17 cellular contexts compared by ENCODE assay signal in genomic region chr5:155839251-155840037, GRCh38.
DNase-seq lines count a peak whose midpoint lies in the region; ATAC-seq and TF ChIP-seq lines count a peak whose summit lies in the region.
"Had no signal": no experiment of that assay in that cellular context is flagged by ENCODE, and none has a peak within 500 bp of the region (broad histone marks: within the 10 kb centered on the region; RNA-seq: fewer than 3 reads in every experiment).

No MANE protein-coding gene starts in this region.

- peaks cover 0 to 4% of the 10 kb centered on the region in 2 experiments; a peak in 1 of 4 replicates for H3K4me1 Mint-ChIP-seq in H9
- H3K4me1 Mint-ChIP-seq in naive thymus-derived CD4-positive, alpha-beta T cell = no peaks in the 10 kb centered on the region
- H3K4me1 Mint-ChIP-seq in endothelial cell (ENCODE audit: unreplicated experiment) = no peaks in the 10 kb centered on the region

- no peak overlapping the region for H2AK5ac ChIP-seq in H9 (ENCODE audit: insufficient read length, low read length)

- H4K91ac ChIP-seq in H9 (ENCODE audit: insufficient read length, low read depth, low read length) = no peak overlapping the region

- DNase-seq in A673 (ENCODE audit: low spot score) (peak; percentile 0), H9 (peak; percentile 38), NCI-H748 treated with DMSO at 0.1 percent for 48 hours (lab: John Stamatoyannopoulos, UW) (peak; percentile 45), iPS DF 19.7 (ENCODE audit: low read depth, low spot score) (peak; percentile 5), right atrium auricular region (ENCODE audit: low spot score) (no peak), endothelial cell (ENCODE audit: low spot score) (no peak), spleen (no peak)
- no peak for DNase-seq in naive thymus-derived CD4-positive, alpha-beta T cell
- DNase-seq: activated CD4-positive, alpha-beta T cell treated with anti-CD3 and anti-CD28 coated beads for 1 hour; colonic mucosa; EL; esophagus squamous epithelium; NCI-H1105 treated with DMSO at 0.1 percent for 48 hours; pancreas; stimulated activated CD4-positive, alpha-beta T cell treated with anti-CD3 and anti-CD28 coated beads, Interleukin-15, amount 100 ng/mL, for 24 hours had no signal

- no peak overlapping the region for H3K27ac Mint-ChIP-seq in H9
- no peak overlapping the region for H3K27ac Mint-ChIP-seq in naive thymus-derived CD4-positive, alpha-beta T cell
- no peak overlapping the region for H3K27ac Mint-ChIP-seq in endothelial cell (ENCODE audit: unreplicated experiment)
- H3K27ac Mint-ChIP-seq: mesothelial cell of epicardium, type B pancreatic cell had no signal

- no peak overlapping the region for H3T11ph ChIP-seq in H9 (ENCODE audit: low read length)

- no peak overlapping the region for H2BK12ac ChIP-seq in H9 (ENCODE audit: insufficient read length, low read depth, low read length)

- no peak overlapping the region for H3K18ac ChIP-seq in H9 (ENCODE audit: insufficient read length, low read depth, low read length)

- TF ChIP-seq POLR2A in spleen (IDR thresholded peaks at IDR 0.05) = no peak

- no peak overlapping the region for H3K4me2 ChIP-seq in H9 (ENCODE audit: insufficient read depth, insufficient read length, low read length)

- intact Hi-C loops in A673 (cut with micrococcal nuclease; ENCODE audit: unreplicated experiment) (no loop called here), spleen (cut with DNase I; ENCODE audit: low total_unique reads) (no loop called here)
- intact Hi-C loops in naive thymus-derived CD4-positive, alpha-beta T cell (cut with micrococcal nuclease) = no loop called here

- H3K9me3 Mint-ChIP-seq in H9 = no peaks in the 10 kb centered on the region
- no peaks in the 10 kb centered on the region for H3K9me3 Mint-ChIP-seq in naive thymus-derived CD4-positive, alpha-beta T cell
- H3K9me3 Mint-ChIP-seq in endothelial cell (ENCODE audit: unreplicated experiment) = no peaks in the 10 kb centered on the region
- H3K9me3 Mint-ChIP-seq: mesothelial cell of epicardium, type B pancreatic cell had no signal

- POLR2A ChIA-PET in A673 (lab: Charles Lee; ENCODE audit: low non-redundant PET) = no interaction called here
- POLR2A ChIA-PET in naive thymus-derived CD4-positive, alpha-beta T cell (lab: Charles Lee) = no interaction called here

- H3K36me3 ChIP-seq in A673 (ENCODE audit: insufficient read depth, low read length, poor library complexity, severe bottlenecking) (no peaks in the 10 kb centered on the region), right atrium auricular region (no peaks in the 10 kb centered on the region), spleen (no peaks in the 10 kb centered on the region)
- H3K36me3 ChIP-seq in naive thymus-derived CD4-positive, alpha-beta T cell (ENCODE audit: control insufficient read depth in 2 of 3, insufficient read depth in 3 of 3, low read length in 3 of 3) = no peaks in the 10 kb centered on the region
- H3K36me3 ChIP-seq: colonic mucosa, esophagus squamous epithelium, pancreas had no signal

- H3K27me3 ChIP-seq in A673 (replicated peaks; ENCODE audit: insufficient read depth, low read depth, low read length, poor library complexity) (no peaks in the 10 kb centered on the region), H9 (ENCODE audit: insufficient read depth, low read length) (no peaks in the 10 kb centered on the region), right atrium auricular region (no peaks in the 10 kb centered on the region), spleen (replicated peaks in 1 of 7) (peaks cover 0 to 4% (median 0%) of the 10 kb centered on the region in 7 donors)
- no peaks in the 10 kb centered on the region for H3K27me3 ChIP-seq in naive thymus-derived CD4-positive, alpha-beta T cell (ENCODE audit: control insufficient read depth in 2 of 2, insufficient read depth in 2 of 2, low read length in 2 of 2)
- H3K27me3 ChIP-seq: colonic mucosa, esophagus squamous epithelium, pancreas had no signal

- H3K79me2 ChIP-seq in H9 (ENCODE audit: insufficient read depth, low read length) = no peaks in the 10 kb centered on the region

- no peak overlapping the region for H2BK120ac ChIP-seq in H9 (ENCODE audit: low read depth, low read length, poor library complexity, severe bottlenecking)

- H2AFZ ChIP-seq in H9 (ENCODE audit: low read length) = no peak overlapping the region

- H3K9me3 ChIP-seq in A673 (ENCODE audit: low read depth, low read length, poor library complexity, severe bottlenecking) (no peaks in the 10 kb centered on the region), H9 (ENCODE audit: control insufficient read depth, low read depth, low read length) (no peaks in the 10 kb centered on the region), right atrium auricular region (no peaks in the 10 kb centered on the region), spleen (no peaks in the 10 kb centered on the region)
- H3K9me3 ChIP-seq in naive thymus-derived CD4-positive, alpha-beta T cell (ENCODE audit: control insufficient read depth in 2 of 3, low read length in 3 of 3) = no peaks in the 10 kb centered on the region
- H3K9me3 ChIP-seq: colonic mucosa, esophagus squamous epithelium, pancreas had no signal

- no peak overlapping the region for H3K4ac ChIP-seq in H9 (ENCODE audit: low read depth, low read length)

- no TSS peak for BruUV-seq in A673 (replicated peaks; lab: Mats Ljungman, UMichigan)

- no peak overlapping the region for H2BK20ac ChIP-seq in H9 (ENCODE audit: low read depth, low read length, poor library complexity, severe bottlenecking)

- CTCF ChIA-PET in A673 (lab: Charles Lee) = no interaction called here
- CTCF ChIA-PET in naive thymus-derived CD4-positive, alpha-beta T cell (lab: Charles Lee) = interaction anchor here (0.5 to 0.6 kb wide), 2 partner anchors 67 to 234 kb away, joined by 3 read pairs; no protein-coding TSS in a partner anchor

- H3K4me1 ChIP-seq in A673 (ENCODE audit: insufficient read depth, low read length, poor library complexity, severe bottlenecking) (no peaks in the 10 kb centered on the region), H9 (ENCODE audit: insufficient read depth, low read length) (no peaks in the 10 kb centered on the region), right atrium auricular region (no peaks in the 10 kb centered on the region), spleen (no peaks in the 10 kb centered on the region)
- H3K4me1 ChIP-seq in naive thymus-derived CD4-positive, alpha-beta T cell (ENCODE audit: control insufficient read depth in 2 of 2, insufficient read depth in 2 of 2, low read length in 2 of 2) = no peaks in the 10 kb centered on the region
- H3K4me1 ChIP-seq: colonic mucosa, esophagus squamous epithelium, pancreas had no signal

- H3K56ac ChIP-seq in H9 (ENCODE audit: insufficient read length, low read depth, low read length) = no peak overlapping the region

- no peaks in the 10 kb centered on the region for H4K20me1 ChIP-seq in H9 (ENCODE audit: control insufficient read depth, insufficient read depth, insufficient read length)

- H3K27me3 Mint-ChIP-seq in H9 (ENCODE audit: low read depth) (no peaks in the 10 kb centered on the region), endothelial cell (ENCODE audit: unreplicated experiment) (no peaks in the 10 kb centered on the region)
- no peaks in the 10 kb centered on the region for H3K27me3 Mint-ChIP-seq in naive thymus-derived CD4-positive, alpha-beta T cell
- H3K27me3 Mint-ChIP-seq: type B pancreatic cell had no signal

- no CpG with 5 or more reads among the region's 5 CpGs for WGBS in H9 (ENCODE audit: extremely low coverage, insufficient read length, low lambda C conversion rate)
- 75 to 84% (median 76%) methylated on average over 5 of the region's 5 CpGs for WGBS in spleen, 5 donors

- TF ChIP-seq CTCF in A673 (conservative IDR thresholded peaks at IDR 0.05; ENCODE audit: low read depth, low read length) = no peak
- no peak for TF ChIP-seq CTCF in H9 (conservative IDR thresholded peaks at IDR 0.05)
- TF ChIP-seq CTCF in right atrium auricular region (IDR thresholded peaks at IDR 0.05) = no peak
- no peak for TF ChIP-seq CTCF in endothelial cell (IDR thresholded peaks at IDR 0.05; ENCODE audit: unreplicated experiment)
- no peak for TF ChIP-seq CTCF in spleen (IDR thresholded peaks at IDR 0.05 in 8 of 11, conservative IDR thresholded peaks at IDR 0.05 in 3 of 11)

- no peak overlapping the region for H4K8ac ChIP-seq in H9 (replicated peaks; ENCODE audit: insufficient read length, low read depth, low read length)

- H2BK15ac ChIP-seq in H9 (ENCODE audit: low read depth, low read length) = no peak overlapping the region

- H3K27ac ChIP-seq in A673 (ENCODE audit: low read depth, low read length, poor library complexity, severe bottlenecking) = no peak overlapping the region
- no peak overlapping the region for H3K27ac ChIP-seq in H9 (ENCODE audit: insufficient read length, low read depth, low read length)
- H3K27ac ChIP-seq in naive thymus-derived CD4-positive, alpha-beta T cell (ENCODE audit: low read depth, low read length) = no peak overlapping the region
- no peak overlapping the region for H3K27ac ChIP-seq in right atrium auricular region
- H3K27ac ChIP-seq in spleen = no peak overlapping the region
- H3K27ac ChIP-seq: colonic mucosa, esophagus squamous epithelium, pancreas had no signal

- no peak overlapping the region for H3K9ac ChIP-seq in H9 (ENCODE audit: extremely low read depth, insufficient read length, low read length)

- H3K23ac ChIP-seq in H9 (ENCODE audit: insufficient read length, low read depth, low read length) = no peak overlapping the region

- H3K4me3 ChIP-seq in A673 (ENCODE audit: low read depth, low read length, poor library complexity, severe bottlenecking) = no peak overlapping the region
- no peak overlapping the region for H3K4me3 ChIP-seq in naive thymus-derived CD4-positive, alpha-beta T cell (ENCODE audit: low read length)
- H3K4me3 ChIP-seq in right atrium auricular region = no peak overlapping the region
- no peak overlapping the region for H3K4me3 ChIP-seq in spleen
- H3K4me3 ChIP-seq: colonic mucosa, esophagus squamous epithelium, pancreas had no signal

- H3K4me3 Mint-ChIP-seq in H9 (no peak overlapping the region), endothelial cell (ENCODE audit: unreplicated experiment) (no peak overlapping the region)
- no peak overlapping the region for H3K4me3 Mint-ChIP-seq in naive thymus-derived CD4-positive, alpha-beta T cell
- H3K4me3 Mint-ChIP-seq: mesothelial cell of epicardium, type B pancreatic cell had no signal

- H3K36me3 Mint-ChIP-seq in H9 (ENCODE audit: insufficient read depth in 1 of 3, low read depth in 3 of 3) = no peaks in the 10 kb centered on the region
- no peaks in the 10 kb centered on the region for H3K36me3 Mint-ChIP-seq in naive thymus-derived CD4-positive, alpha-beta T cell
- H3K36me3 Mint-ChIP-seq in endothelial cell (ENCODE audit: low read depth, unreplicated experiment) = no peaks in the 10 kb centered on the region
- H3K36me3 Mint-ChIP-seq: mesothelial cell of epicardium, type B pancreatic cell had no signal

- no peak overlapping the region for H4K5ac ChIP-seq in H9 (ENCODE audit: insufficient read length, low read depth, low read length)

- no peak for ATAC-seq in naive thymus-derived CD4-positive, alpha-beta T cell
- ATAC-seq: pancreas had no signal

- no peak overlapping the region for H2BK5ac ChIP-seq in H9 (ENCODE audit: insufficient read length, low read length)

- no peak overlapping the region for H3K14ac ChIP-seq in H9 (ENCODE audit: insufficient read depth, low read length)

- no peaks in the 10 kb centered on the region for H3K23me2 ChIP-seq in H9 (ENCODE audit: insufficient read length, low read depth, low read length, poor library complexity, severe bottlenecking)

- no peaks in the 10 kb centered on the region for H3K79me1 ChIP-seq in H9 (ENCODE audit: insufficient read depth, low read depth, low read length, poor library complexity, severe bottlenecking)

Comparison
In these comparisons a context has a peak if more than half of its experiments do, and no peak if none do; other contexts are left out.
1. DNase-seq: peak in A673 (single experiment), H9 (single experiment), NCI-H748 treated with DMSO at 0.1 percent for 48 hours (single experiment) and iPS DF 19.7 (single experiment); none in naive thymus-derived CD4-positive, alpha-beta T cell (0 of 9), right atrium auricular region (single experiment), endothelial cell (single experiment) and spleen (single experiment).